In genomic region chr17:8631554-8631877, GRCh38 we compare ENCODE assay signal across 8 cellular contexts. TPM values are rescaled to one million over a fixed set of nuclear protein-coding genes. Genes with fewer than 3 reads are reported as not detected.
DNase-seq lines count a peak whose midpoint lies in the region; ATAC-seq, FAIRE-seq and TF ChIP-seq lines count a peak whose summit lies in the region.

No MANE protein-coding gene starts in this region.

- ATAC-seq in gastrocnemius medialis (no peak), HG03196 (IDR thresholded peaks at IDR 0.05; ENCODE audit: unreplicated experiment) (no peak), HG03571 (IDR thresholded peaks at IDR 0.05; ENCODE audit: unreplicated experiment) (no peak)

- intact Hi-C loops in gastrocnemius medialis (cut with DNase I; ENCODE audit: low total_unique reads), result loop anchor here (10.0 kb wide), 1 partner anchor 197 kb away; the partner anchor contains the start of gene NDEL1

- peak; percentile 52 for FAIRE-seq in GM19239 (lab: Jason Lieb, UNC)

- peak overlapping the region; percentile 99 for H3K4me3 ChIP-seq in SK-N-MC
- H3K4me3 ChIP-seq in fibroblast of pulmonary artery (replicated peaks; ENCODE audit: low read depth, low read length), result peak overlapping the region; percentile 67
- H3K4me3 ChIP-seq in gastrocnemius medialis, result peak overlapping the region; percentile 80 to 96 (median 92)

- peaks cover 0 to 6% (median 0%) of the 10 kb centered on the region in 3 donors for H3K27me3 ChIP-seq in gastrocnemius medialis

- H3K36me3 ChIP-seq in SK-N-MC (ENCODE audit: insufficient read depth, low read length), result no peaks in the 10 kb centered on the region
- no peaks in the 10 kb centered on the region for H3K36me3 ChIP-seq in gastrocnemius medialis

- H3K27ac ChIP-seq in SK-N-MC (no peak overlapping the region; the same call in 1 of the 2 replicates), gastrocnemius medialis (peak overlapping the region; percentile 71 to 80 (median 74))

- DNase-seq in GM19239 (ENCODE audit: insufficient read length, low spot score) (no peak), SK-N-MC (ENCODE audit: low read depth, low spot score) (no peak), fibroblast of pulmonary artery (ENCODE audit: low read depth) (peak; percentile 32), gastrocnemius medialis (no peak), iPS-NIHi11 (ENCODE audit: low spot score) (no peak), COLO668 (lab: John Stamatoyannopoulos, UW; ENCODE audit: unreplicated experiment) (no peak)

- H3K9me3 ChIP-seq in SK-N-MC (ENCODE audit: low read depth, low read length) (no peaks in the 10 kb centered on the region), gastrocnemius medialis (no peaks in the 10 kb centered on the region)

- in situ Hi-C loops in gastrocnemius medialis (cut with MboI; ENCODE audit: low sequenced_read_pairs in 4 of 4), result loop anchor here in 1 of 4 donors (25.0 kb wide), 1 partner anchor 219 kb away; no protein-coding TSS in a partner anchor

- H3K4me1 ChIP-seq in gastrocnemius medialis, result peaks cover 0 to 10% of the 10 kb centered on the region in 2 donors

- peak overlapping the region; percentile 55 for H3K9ac ChIP-seq in SK-N-MC (ENCODE audit: insufficient read length)

- no peak for TF ChIP-seq POLR2A in gastrocnemius medialis (IDR thresholded peaks at IDR 0.05)

- TF ChIP-seq CTCF in fibroblast of pulmonary artery (IDR thresholded peaks at IDR 0.05; ENCODE audit: low read length, missing control alignments), result no peak
- TF ChIP-seq CTCF in gastrocnemius medialis (IDR thresholded peaks at IDR 0.05 in 4 of 5, conservative IDR thresholded peaks at IDR 0.05 in 1 of 5), result no peak

RNA-seq across cellular contexts. Expression of gene MYH10, which starts 1.0 kb away (rescaled TPM):
- total RNA-seq in gastrocnemius medialis, result 10 to 100 TPM in 1 of 4 donors, 1 to 10 TPM in 3; 2.5 to 10.6 (median 4.1) TPM
